Comparison of ENCODE assay signal across 26 cellular contexts in genomic region chr10:78715435-78715834, GRCh38.
"Had no signal": no experiment of that assay in that cellular context is flagged by ENCODE, and none has a peak within 500 bp of the region (broad histone marks: within the 10 kb centered on the region; RNA-seq: fewer than 3 reads in every experiment).

No MANE protein-coding gene starts in this region.

- H3K36me3 Mint-ChIP-seq: memory B cell; natural killer cell; stimulated activated effector memory CD8-positive, alpha-beta T cell treated with anti-CD3 and anti-CD28 coated beads, Interleukin-12 subunit alpha, Interleukin-12 subunit beta, amount 100 ng/mL, for 72 hours had no signal

- H3K9me3 Mint-ChIP-seq: effector memory CD8-positive, alpha-beta T cell; natural killer cell; neural crest cell; stimulated activated effector memory CD8-positive, alpha-beta T cell treated with anti-CD3 and anti-CD28 coated beads, Interleukin-12 subunit alpha, Interleukin-12 subunit beta, amount 100 ng/mL, for 72 hours had no signal

- H3K4me3 Mint-ChIP-seq: effector memory CD8-positive, alpha-beta T cell; memory B cell; natural killer cell; neural crest cell; stimulated activated effector memory CD8-positive, alpha-beta T cell treated with anti-CD3 and anti-CD28 coated beads, Interleukin-12 subunit alpha, Interleukin-12 subunit beta, amount 100 ng/mL, for 72 hours had no signal

- H3K79me2 ChIP-seq: hepatocyte had no signal

- ATAC-seq: effector memory CD8-positive, alpha-beta T cell; foreskin keratinocyte; gastroesophageal sphincter; heart left ventricle; left lobe of liver; natural killer cell; pancreas; right lobe of liver; upper lobe of right lung had no signal

- H3K9me3 ChIP-seq: gastroesophageal sphincter, heart left ventricle, neutrophil, pancreas, right lobe of liver, suprapubic skin, transverse colon, upper lobe of right lung, vagina had no signal

- H3K36me3 ChIP-seq: gastroesophageal sphincter, heart left ventricle, neutrophil, pancreas, right lobe of liver, suprapubic skin, transverse colon, upper lobe of right lung, vagina had no signal

- H3K27me3 ChIP-seq: gastroesophageal sphincter, heart left ventricle, hepatocyte, neutrophil, pancreas, right lobe of liver, suprapubic skin, transverse colon, upper lobe of right lung, vagina had no signal

- H3K4me3 ChIP-seq: gastroesophageal sphincter, heart left ventricle, hepatocyte, lung, pancreas, right lobe of liver, smooth muscle cell, suprapubic skin, transverse colon, upper lobe of right lung, vagina had no signal

- H3K27ac Mint-ChIP-seq: effector memory CD8-positive, alpha-beta T cell; memory B cell; natural killer cell; stimulated activated effector memory CD8-positive, alpha-beta T cell treated with anti-CD3 and anti-CD28 coated beads, Interleukin-12 subunit alpha, Interleukin-12 subunit beta, amount 100 ng/mL, for 72 hours had no signal

- H3K4me2 ChIP-seq: hepatocyte, smooth muscle cell had no signal

- H3K4me1 Mint-ChIP-seq: memory B cell; natural killer cell; stimulated activated effector memory CD8-positive, alpha-beta T cell treated with anti-CD3 and anti-CD28 coated beads, Interleukin-12 subunit alpha, Interleukin-12 subunit beta, amount 100 ng/mL, for 72 hours had no signal

- H2AFZ ChIP-seq: hepatocyte had no signal

- DNase-seq: cortex of kidney; effector memory CD8-positive, alpha-beta T cell; foreskin keratinocyte; heart left ventricle; kidney; natural killer cell; pancreas; right lobe of liver; stimulated activated CD4-positive, alpha-beta T cell treated with anti-CD3 and anti-CD28 coated beads, Interleukin-12 subunit alpha, Interleukin-12 subunit beta, amount 100 ng/mL, for 4 hours; stimulated activated CD4-positive, alpha-beta T cell treated with anti-CD3 and anti-CD28 coated beads, Interleukin-1b, Interleukin-23, amount 100 ng/mL, for 48 hours; stimulated activated CD4-positive, alpha-beta T cell treated with anti-CD3 and anti-CD28 coated beads, Interleukin-4, amount 100 ng/mL, for 24 hours; stimulated activated naive CD4-positive, alpha-beta T cell treated with Interleukin-2 at 50 U/mL for 16 hours; transverse colon; upper lobe of right lung had no signal

- H3K27ac ChIP-seq: foreskin keratinocyte, gastroesophageal sphincter, heart left ventricle, hepatocyte, neutrophil, pancreas, right lobe of liver, suprapubic skin, transverse colon, upper lobe of right lung, vagina had no signal

- H3K4me1 ChIP-seq: foreskin keratinocyte, right lobe of liver, suprapubic skin, transverse colon, upper lobe of right lung, vagina had no signal

- FAIRE-seq: endometrium, kidney, pancreas had no signal
